ENCODE assay signal across 19 cellular contexts in genomic region chr18:49658871-49659378, GRCh38.
"Had no signal": no experiment of that assay in that cellular context is flagged by ENCODE, and none has a peak within 500 bp of the region (broad histone marks: within the 10 kb centered on the region; RNA-seq: fewer than 3 reads in every experiment).

No MANE protein-coding gene starts in this region.

- H3K4me3 ChIP-seq: heart right ventricle, left ventricle myocardium inferior, smooth muscle cell, transverse colon, uterus had no signal

- DNase-seq: activated CD8-positive, alpha-beta memory T cell treated with anti-CD3 and anti-CD28 coated beads, Interleukin-2, amount 50 U/mL, for 4 hours; activated T-cell treated with anti-CD3 and anti-CD28 coated beads, Interleukin-2, amount 50 U/mL, for 24 hours; central memory CD4-positive, alpha-beta T cell; heart right ventricle; immature natural killer cell; left ventricle myocardium inferior; occipital lobe; stimulated activated CD4-positive, alpha-beta T cell treated with anti-CD3 and anti-CD28 coated beads, Interleukin-2, amount 100 ng/mL, for 48 hours; stimulated activated CD8-positive, alpha-beta memory T cell treated with anti-CD3 and anti-CD28 coated beads, Interleukin-4, amount 100 ng/mL, for 48 hours; stimulated activated naive B cell treated with anti-CD40 and anti-IgM and Interleukin-4, amounts not matched to agents 10 μg/mL and 1 μg/mL and 100 μg/mL, for 72 hours; T-helper 1 cell; transverse colon; uterus; WERI-Rb-1 had no signal

- H3K4me3 Mint-ChIP-seq: activated T-cell treated with anti-CD3 and anti-CD28 coated beads, Interleukin-2, amount 50 U/mL, for 24 hours; activated T-helper 17 cell treated with anti-CD3 and anti-CD28 coated beads, Interleukin-2, amount 50 U/mL, for 72 hours; immature natural killer cell; stimulated activated naive B cell treated with anti-CD40 and anti-IgM and Interleukin-4, amounts not matched to agents 10 μg/mL and 1 μg/mL and 100 μg/mL, for 72 hours had no signal

- H3K9me3 Mint-ChIP-seq: activated naive CD4-positive, alpha-beta T cell treated with anti-CD3 and anti-CD28 coated beads, Interleukin-2, amount 50 U/mL, for 72 hours; activated T-cell treated with anti-CD3 and anti-CD28 coated beads, Interleukin-2, amount 50 U/mL, for 24 hours; activated T-helper 17 cell treated with anti-CD3 and anti-CD28 coated beads, Interleukin-2, amount 50 U/mL, for 72 hours; immature natural killer cell; stimulated activated naive B cell treated with anti-CD40 and anti-IgM and Interleukin-4, amounts not matched to agents 10 μg/mL and 1 μg/mL and 100 μg/mL, for 72 hours had no signal

- H3K36me3 Mint-ChIP-seq: activated naive CD4-positive, alpha-beta T cell treated with anti-CD3 and anti-CD28 coated beads, Interleukin-2, amount 50 U/mL, for 72 hours; immature natural killer cell; stimulated activated naive B cell treated with anti-CD40 and anti-IgM and Interleukin-4, amounts not matched to agents 10 μg/mL and 1 μg/mL and 100 μg/mL, for 72 hours had no signal

- H3K27ac Mint-ChIP-seq: activated naive CD4-positive, alpha-beta T cell treated with anti-CD3 and anti-CD28 coated beads, Interleukin-2, amount 50 U/mL, for 72 hours; activated T-cell treated with anti-CD3 and anti-CD28 coated beads, Interleukin-2, amount 50 U/mL, for 24 hours; activated T-helper 17 cell treated with anti-CD3 and anti-CD28 coated beads, Interleukin-2, amount 50 U/mL, for 72 hours; immature natural killer cell; stimulated activated naive B cell treated with anti-CD40 and anti-IgM and Interleukin-4, amounts not matched to agents 10 μg/mL and 1 μg/mL and 100 μg/mL, for 72 hours had no signal

- H3K4me1 Mint-ChIP-seq: activated T-helper 17 cell treated with anti-CD3 and anti-CD28 coated beads, Interleukin-2, amount 50 U/mL, for 72 hours; immature natural killer cell; stimulated activated naive B cell treated with anti-CD40 and anti-IgM and Interleukin-4, amounts not matched to agents 10 μg/mL and 1 μg/mL and 100 μg/mL, for 72 hours had no signal

- ATAC-seq: activated naive CD4-positive, alpha-beta T cell treated with anti-CD3 and anti-CD28 coated beads, Interleukin-2, amount 50 U/mL, for 72 hours; activated T-helper 17 cell treated with anti-CD3 and anti-CD28 coated beads, Interleukin-2, amount 50 U/mL, for 72 hours; heart right ventricle; sciatic nerve; stimulated activated naive B cell treated with anti-CD40 and anti-IgM and Interleukin-4, amounts not matched to agents 10 μg/mL and 1 μg/mL and 100 μg/mL, for 72 hours had no signal

- H3K36me3 ChIP-seq: heart right ventricle, left ventricle myocardium inferior, transverse colon, uterus, WERI-Rb-1 had no signal

- H3K27me3 Mint-ChIP-seq: activated T-helper 17 cell treated with anti-CD3 and anti-CD28 coated beads, Interleukin-2, amount 50 U/mL, for 72 hours had no signal

- H3K27me3 ChIP-seq: transverse colon, uterus had no signal

- H3K4me2 ChIP-seq: smooth muscle cell had no signal

- H3K9me3 ChIP-seq: heart right ventricle, left ventricle myocardium inferior, transverse colon, uterus had no signal

- H3K27ac ChIP-seq: epithelial cell of prostate, heart right ventricle, left ventricle myocardium inferior, transverse colon, uterus, WERI-Rb-1 had no signal

- H3K4me1 ChIP-seq: uterus had no signal
